In genomic region chr11:18775492-18776292, GRCh38 we compare ENCODE assay signal across 8 cellular contexts. TPM values are rescaled to one million over a fixed set of nuclear protein-coding genes. Genes with fewer than 3 reads are reported as not detected.
DNase-seq lines count a peak whose midpoint lies in the region; ATAC-seq and TF ChIP-seq lines count a peak whose summit lies in the region.

No MANE protein-coding gene starts in this region.

- H3K27me3 Mint-ChIP-seq in T-cell (peaks cover 12 to 15% of the 10 kb centered on the region in 2 donors), brain (no peaks in the 10 kb centered on the region)

- no peak for TF ChIP-seq EP300 in Ishikawa (IDR thresholded peaks at IDR 0.05; ENCODE audit: borderline replicate concordance)

- H3K27ac Mint-ChIP-seq in T-cell (no peak overlapping the region), brain (peak overlapping the region in 1 of 5 experiments; percentile 73)

- H3K4me1 Mint-ChIP-seq in T-cell: peaks cover 9 to 11% (median 11%) of the 10 kb centered on the region in 3 donors
- no peaks in the 10 kb centered on the region for H3K4me1 Mint-ChIP-seq in brain

- peak; percentile 82 for TF ChIP-seq RAD21 in Ishikawa (IDR thresholded peaks at IDR 0.05; ENCODE audit: low read depth)

- H3K36me3 Mint-ChIP-seq in T-cell (no peaks in the 10 kb centered on the region), brain (peaks cover 19% of the 10 kb centered on the region)

- peak; percentile 50 for DNase-seq in NCI-H146 (lab: John Stamatoyannopoulos, UW)
- DNase-seq in NCI-H146 treated with DMSO at 0.1 percent for 48 hours (lab: John Stamatoyannopoulos, UW; ENCODE audit: unreplicated experiment): no peak
- peak in 24 of 34 experiments; percentile 6 to 39 (median 24) for DNase-seq in T-cell
- DNase-seq in left kidney (ENCODE audit: low read depth, low spot score): peak; percentile 76
- DNase-seq in stimulated activated CD8-positive, alpha-beta memory T cell treated with anti-CD3 and anti-CD28 coated beads, Interleukin-7, amount 100 ng/mL, for 1 hour (ENCODE audit: low read depth in 2 of 2): peak; percentile 5 to 10

- POLR2A ChIA-PET in T-cell (lab: Charles Lee): interaction anchor here in 1 of 2 donors (0.6 kb wide), 1 partner anchor 243 kb away, joined by 3 read pairs; no protein-coding TSS in a partner anchor

- peak; percentile 73 for ATAC-seq in GM21717 (IDR thresholded peaks at IDR 0.05; ENCODE audit: unreplicated experiment)
- ATAC-seq in T-cell (replicated peaks in 1 of 4): peak in 1 of 4 experiments; percentile 37

- H3K9me3 Mint-ChIP-seq in T-cell (peaks cover 0 to 8% (median 3%) of the 10 kb centered on the region in 3 donors), brain (peaks cover 0 to 3% (median 0%) of the 10 kb centered on the region in 5 experiments)

- no peak overlapping the region for H3K4me3 Mint-ChIP-seq in T-cell
- no peak overlapping the region for H3K4me3 Mint-ChIP-seq in brain

- CTCF ChIA-PET in T-cell (lab: Charles Lee): no interaction called here

- TF ChIP-seq CTCF in brain (conservative IDR thresholded peaks at IDR 0.05): peak; percentile 31 to 66

TF ChIP-seq in Ishikawa, 13 proteins besides CTCF, POLR2A, EP300 and RAD21:
- no peak for TF ChIP-seq TCF12 (IDR thresholded peaks at IDR 0.05; ENCODE audit: low read depth)
- TF ChIP-seq YY1 (IDR thresholded peaks at IDR 0.05; ENCODE audit: low read depth): 0 out of 2 replicates have a peak, but pooled peaks have one; percentile 27

RNA-seq across cellular contexts. Expression of gene PTPN5, which starts 15.9 kb away (rescaled TPM):
- total RNA-seq in T-cell: under 1 TPM in 1 of 5 donors, not detected in 4; 0.22 TPM
- polyA plus RNA-seq in brain (ENCODE audit: insufficient read depth, low read depth, low replicate concordance): 10.8 TPM

RNA-seq across cellular contexts. Expression of gene IGSF22, which starts 49.7 kb away (rescaled TPM):
- total RNA-seq in T-cell: 1 to 10 TPM; 2.1 to 3.7 (median 2.8) TPM
- polyA plus RNA-seq in brain (ENCODE audit: insufficient read depth, low read depth, low replicate concordance): not detected
